In genomic region chr1:220176540-220176939, GRCh38 we compare ENCODE assay signal across 26 cellular contexts.
"Had no signal": no experiment of that assay in that cellular context is flagged by ENCODE, and none has a peak within 500 bp of the region (broad histone marks: within the 10 kb centered on the region; RNA-seq: fewer than 3 reads in every experiment).

No MANE protein-coding gene starts in this region.

- ATAC-seq: activated CD4-positive, alpha-beta T cell treated with anti-CD3 and anti-CD28 coated beads for 36 hours; activated CD8-positive, alpha-beta T cell treated with anti-CD3 and anti-CD28 coated beads for 36 hours had no signal

- H3K4me1 Mint-ChIP-seq: activated CD4-positive, alpha-beta T cell treated with anti-CD3 and anti-CD28 coated beads for 36 hours; brain had no signal

- H3K27ac ChIP-seq: cardiac muscle cell, VCaP had no signal

- H3K27ac Mint-ChIP-seq: activated CD4-positive, alpha-beta T cell treated with anti-CD3 and anti-CD28 coated beads for 36 hours; activated CD8-positive, alpha-beta T cell treated with anti-CD3 and anti-CD28 coated beads for 36 hours; activated naive CD8-positive, alpha-beta T cell; activated T-helper 1 cell treated with anti-CD3 and anti-CD28 coated beads, Interleukin-12 subunit alpha, Interleukin-12 subunit beta, Interleukin-2, Interleukin-4 antibody, amounts not matched to agents 30 ng/mL and 10 ng/mL and 1 ng/mL, durations not matched to agents 14 hours and 24 hours and 36 hours; brain had no signal

- H3K4me3 ChIP-seq: cardiac muscle cell had no signal

- DNase-seq: activated CD4-positive, alpha-beta T cell treated with anti-CD3 and anti-CD28 coated beads for 36 hours; activated CD8-positive, alpha-beta memory T cell treated with anti-CD3 and anti-CD28 coated beads, Interleukin-2, amount 50 U/mL, for 4 hours; activated CD8-positive, alpha-beta T cell treated with anti-CD3 and anti-CD28 coated beads for 36 hours; activated effector memory CD4-positive, alpha-beta T cell treated with Interleukin-2 at 50 U/mL for 16 hours; activated naive CD4-positive, alpha-beta T cell treated with Interleukin-2 at 50 U/mL for 16 hours; activated T-cell treated with anti-CD3 and anti-CD28 coated beads, Interleukin-2, amount 50 U/mL, for 1 hour; amygdala; cerebellar nuclear complex; Karpas-422; MM.1S; NCI-H1105; NCI-H1436; NCI-H1694 treated with DMSO at 0.1 percent for 48 hours; NCI-H2029 treated with DMSO at 0.1 percent for 48 hours; NCI-H345; NCI-H510A; NCI-H526 treated with DMSO at 0.1 percent for 48 hours; NCI-H82; SIG-M5; T-helper 2 cell; T1000 had no signal

- H3K27me3 Mint-ChIP-seq: activated CD4-positive, alpha-beta T cell treated with anti-CD3 and anti-CD28 coated beads for 36 hours; activated CD8-positive, alpha-beta T cell treated with anti-CD3 and anti-CD28 coated beads for 36 hours; activated naive CD8-positive, alpha-beta T cell; brain had no signal

- H3K9me3 Mint-ChIP-seq: activated CD8-positive, alpha-beta T cell treated with anti-CD3 and anti-CD28 coated beads for 36 hours; activated T-helper 1 cell treated with anti-CD3 and anti-CD28 coated beads, Interleukin-12 subunit alpha, Interleukin-12 subunit beta, Interleukin-2, Interleukin-4 antibody, amounts not matched to agents 30 ng/mL and 10 ng/mL and 1 ng/mL, durations not matched to agents 14 hours and 24 hours and 36 hours had no signal

- H3K27me3 ChIP-seq: cardiac muscle cell had no signal

- H3K4me3 Mint-ChIP-seq: activated CD4-positive, alpha-beta T cell treated with anti-CD3 and anti-CD28 coated beads for 36 hours; activated CD8-positive, alpha-beta T cell treated with anti-CD3 and anti-CD28 coated beads for 36 hours; activated naive CD8-positive, alpha-beta T cell; activated T-helper 1 cell treated with anti-CD3 and anti-CD28 coated beads, Interleukin-12 subunit alpha, Interleukin-12 subunit beta, Interleukin-2, Interleukin-4 antibody, amounts not matched to agents 30 ng/mL and 10 ng/mL and 1 ng/mL, durations not matched to agents 14 hours and 24 hours and 36 hours; brain had no signal
